18 cellular contexts compared by ENCODE assay signal in the genomic region with DNA sequence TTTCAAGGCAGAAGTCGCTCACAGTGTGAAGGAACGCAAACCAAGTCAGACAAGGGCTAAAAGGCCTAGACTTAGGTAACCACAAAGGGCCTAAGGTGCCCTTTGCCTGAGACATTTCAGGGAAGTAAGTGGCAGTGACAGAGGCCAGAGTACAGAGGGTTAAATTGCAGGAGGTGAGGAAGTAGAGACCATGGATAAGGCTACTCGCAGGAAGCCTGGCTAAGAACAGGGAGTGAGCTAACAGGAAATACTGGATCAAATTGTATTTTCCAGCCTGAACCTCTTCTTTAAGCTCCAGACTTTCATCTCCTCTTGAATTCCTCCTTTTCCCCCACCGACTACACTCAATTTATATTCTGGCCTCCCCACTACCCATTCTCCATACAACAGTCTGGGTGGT. TPM values are rescaled to one million over a fixed set of nuclear protein-coding genes. Genes with fewer than 3 reads are reported as not detected.
DNase-seq lines count a peak whose midpoint lies in the region; ATAC-seq, FAIRE-seq and TF ChIP-seq lines count a peak whose summit lies in the region.
"Had no signal": no experiment of that assay in that cellular context is flagged by ENCODE, and none has a peak within 500 bp of the region (broad histone marks: within the 10 kb centered on the region; RNA-seq: fewer than 3 reads in every experiment).

No MANE protein-coding gene starts in this region.

- H3K4me3 ChIP-seq in heart left ventricle (no peak overlapping the region), kidney (ENCODE audit: low read length in 2 of 2) (no peak overlapping the region), psoas muscle (no peak overlapping the region)
- H3K4me3 ChIP-seq: A549, SJSA1 had no signal

- ATAC-seq in heart left ventricle (peak in 2 of 4 donors; percentile 37 to 38), psoas muscle (no peak), GM18870 (IDR thresholded peaks at IDR 0.05; ENCODE audit: unreplicated experiment) (no peak)
- no peak for ATAC-seq in stimulated activated naive CD8-positive, alpha-beta T cell treated with anti-CD3 and anti-CD28 coated beads, Interleukin-15, amount 100 ng/mL, for 72 hours
- ATAC-seq: A549 had no signal

- no peaks in the 10 kb centered on the region for H3K9me3 ChIP-seq in heart left ventricle
- H3K9me3 ChIP-seq in kidney (ENCODE audit: control insufficient read depth in 1 of 2, low read length in 2 of 2) = no peaks in the 10 kb centered on the region
- H3K9me3 ChIP-seq in psoas muscle = no peaks in the 10 kb centered on the region
- H3K9me3 ChIP-seq: A549, SJSA1 had no signal

- no peak for TF ChIP-seq POLR2A in heart left ventricle (IDR thresholded peaks at IDR 0.05)

- H3K27ac Mint-ChIP-seq in stimulated activated naive CD8-positive, alpha-beta T cell treated with anti-CD3 and anti-CD28 coated beads, Interleukin-15, amount 100 ng/mL, for 72 hours = no peak overlapping the region
- H3K27ac Mint-ChIP-seq in CD14-positive monocyte = no peak overlapping the region

- no peak overlapping the region for H3K4me3 Mint-ChIP-seq in stimulated activated naive CD8-positive, alpha-beta T cell treated with anti-CD3 and anti-CD28 coated beads, Interleukin-15, amount 100 ng/mL, for 72 hours
- H3K4me3 Mint-ChIP-seq in CD14-positive monocyte = no peak overlapping the region

- H3K9me3 Mint-ChIP-seq in stimulated activated naive CD8-positive, alpha-beta T cell treated with anti-CD3 and anti-CD28 coated beads, Interleukin-15, amount 100 ng/mL, for 72 hours = no peaks in the 10 kb centered on the region
- peaks cover 0 to 2% (median 0%) of the 10 kb centered on the region in 7 donors for H3K9me3 Mint-ChIP-seq in CD14-positive monocyte

- FAIRE-seq in kidney (lab: Jason Lieb, UNC) = no peak
- FAIRE-seq: A549 had no signal

- no peaks in the 10 kb centered on the region for H3K36me3 Mint-ChIP-seq in CD14-positive monocyte

- no peaks in the 10 kb centered on the region for H3K27me3 Mint-ChIP-seq in stimulated activated naive CD8-positive, alpha-beta T cell treated with anti-CD3 and anti-CD28 coated beads, Interleukin-15, amount 100 ng/mL, for 72 hours
- H3K27me3 Mint-ChIP-seq in CD14-positive monocyte (ENCODE audit: low read depth in 3 of 3) = peaks cover 1 to 4% (median 1%) of the 10 kb centered on the region in 3 donors

- intact Hi-C loops in heart left ventricle (cut with DNase I) (no loop called here), cardiac septum (cut with DNase I) (no loop called here), kidney (cut with DNase I) (no loop called here), psoas muscle (cut with DNase I) (no loop called here), CD14-positive monocyte (cut with micrococcal nuclease) (no loop called here)

- peaks cover 0 to 38% (median 20%) of the 10 kb centered on the region in 12 donors for H3K4me1 ChIP-seq in heart left ventricle
- H3K4me1 ChIP-seq in kidney (ENCODE audit: control insufficient read depth in 1 of 2, insufficient read depth in 1 of 2, low read depth in 1 of 2, low read length in 2 of 2) = peaks cover 9 to 12% of the 10 kb centered on the region in 2 donors
- peaks cover 46% of the 10 kb centered on the region for H3K4me1 ChIP-seq in psoas muscle
- H3K4me1 ChIP-seq: A549 had no signal

- H3K36me3 ChIP-seq in heart left ventricle (no peaks in the 10 kb centered on the region), kidney (ENCODE audit: control insufficient read depth in 1 of 2, insufficient read depth in 2 of 2, low read length in 2 of 2) (no peaks in the 10 kb centered on the region), psoas muscle (ENCODE audit: insufficient read depth in 1 of 2, low read depth in 1 of 2) (no peaks in the 10 kb centered on the region)
- H3K36me3 ChIP-seq: SJSA1 had no signal

- H3K9ac ChIP-seq in kidney (ENCODE audit: low read length in 2 of 2) = no peak overlapping the region

- H3K27me3 ChIP-seq in heart left ventricle = no peaks in the 10 kb centered on the region
- H3K27me3 ChIP-seq in psoas muscle (ENCODE audit: insufficient read depth in 3 of 3, low read length in 2 of 3) = no peaks in the 10 kb centered on the region
- H3K27me3 ChIP-seq: SJSA1 had no signal

- TF ChIP-seq CTCF in heart left ventricle (IDR thresholded peaks at IDR 0.05) = no peak
- no peak for TF ChIP-seq CTCF in kidney (IDR thresholded peaks at IDR 0.05; ENCODE audit: borderline replicate concordance, extremely low read depth, insufficient read depth)
- TF ChIP-seq CTCF in psoas muscle (IDR thresholded peaks at IDR 0.05) = no peak
- TF ChIP-seq CTCF in CD14-positive monocyte (IDR thresholded peaks at IDR 0.05) = no peak

- DNase-seq in heart left ventricle = no peak
- DNase-seq in cardiac septum (ENCODE audit: low spot score) = no peak
- DNase-seq in caudate nucleus (lab: John Stamatoyannopoulos, UW) = no peak
- no peak for DNase-seq in kidney
- no peak for DNase-seq in psoas muscle
- DNase-seq in stimulated activated naive CD8-positive, alpha-beta T cell treated with anti-CD3 and anti-CD28 coated beads, Interleukin-15, amount 100 ng/mL, for 72 hours = no peak
- no peak for DNase-seq in CD14-positive monocyte (ENCODE audit: low spot score)
- DNase-seq: DMS 273 treated with DMSO at 0.1 percent for 48 hours, NCI-H1105, NCI-H1694, NCI-H2171, NCI-H446, NCI-H748 treated with DMSO at 0.1 percent for 48 hours, RPMI8226 had no signal

- WGBS in heart left ventricle, 4 donors = 75 to 82% (median 76%) methylated on average over 4 of the region's 4 CpGs
- 69 to 86% (median 83%) methylated on average over 4 of the region's 4 CpGs for WGBS in psoas muscle, 3 donors

- H3K27ac ChIP-seq in heart left ventricle (peak overlapping the region in 7 of 12 donors; percentile 1 to 48 (median 33)), caudate nucleus (ENCODE audit: low read depth, low read length) (peak overlapping the region; percentile 28), kidney (ENCODE audit: low read depth in 2 of 2, low read length in 2 of 2) (peak overlapping the region; percentile 13 to 39), psoas muscle (peak overlapping the region; percentile 34)
- H3K27ac ChIP-seq: A549, C4-2B, SJSA1 had no signal

- peaks cover 6% of the 10 kb centered on the region for H3K4me1 Mint-ChIP-seq in stimulated activated naive CD8-positive, alpha-beta T cell treated with anti-CD3 and anti-CD28 coated beads, Interleukin-15, amount 100 ng/mL, for 72 hours
- peaks cover 5% of the 10 kb centered on the region for H3K4me1 Mint-ChIP-seq in CD14-positive monocyte

RNA-seq across cellular contexts. Expression of a gene that starts 16.6 kb away (rescaled TPM):
- 10 to 100 TPM; 26.3 to 43.9 (median 33.1) TPM for total RNA-seq in heart left ventricle
- polyA plus RNA-seq in heart left ventricle = 10 to 100 TPM; 10.9 to 17.2 TPM
- total RNA-seq in cardiac septum = 33.2 TPM
- 153 TPM for total RNA-seq in kidney
- 24.7 TPM for polyA plus RNA-seq in kidney (ENCODE audit: insufficient read depth, low read depth, low replicate concordance)
- total RNA-seq in psoas muscle = 10 to 100 TPM; 39.6 to 47.7 (median 45.2) TPM
- 10 to 100 TPM in 2 of 3 donors, 1 to 10 TPM in 1; 7.0 to 30.2 (median 10.5) TPM for polyA plus RNA-seq in psoas muscle
- polyA plus RNA-seq in CD14-positive monocyte = 1 to 10 TPM in 1 of 2 donors, under 1 TPM in 1; 0.58 to 1.1 TPM

RNA-seq across cellular contexts. Expression of a gene that starts 39.7 kb away (rescaled TPM):
- 10 to 100 TPM; 13.2 to 24.1 (median 19.0) TPM for total RNA-seq in heart left ventricle
- 10 to 100 TPM; 12.8 to 23.1 TPM for polyA plus RNA-seq in heart left ventricle
- 26.9 TPM for total RNA-seq in cardiac septum
- total RNA-seq in kidney = 31.6 TPM
- 29.4 TPM for polyA plus RNA-seq in kidney (ENCODE audit: insufficient read depth, low read depth, low replicate concordance)
- total RNA-seq in psoas muscle = 1 to 10 TPM in 3 of 4 donors, under 1 TPM in 1; 0.57 to 2.4 (median 1.3) TPM
- polyA plus RNA-seq in psoas muscle = 1 to 10 TPM; 1.1 to 3.0 (median 2.0) TPM
- not detected for polyA plus RNA-seq in CD14-positive monocyte
- total RNA-seq: SJSA1 had no signal
